In the genomic region with DNA sequence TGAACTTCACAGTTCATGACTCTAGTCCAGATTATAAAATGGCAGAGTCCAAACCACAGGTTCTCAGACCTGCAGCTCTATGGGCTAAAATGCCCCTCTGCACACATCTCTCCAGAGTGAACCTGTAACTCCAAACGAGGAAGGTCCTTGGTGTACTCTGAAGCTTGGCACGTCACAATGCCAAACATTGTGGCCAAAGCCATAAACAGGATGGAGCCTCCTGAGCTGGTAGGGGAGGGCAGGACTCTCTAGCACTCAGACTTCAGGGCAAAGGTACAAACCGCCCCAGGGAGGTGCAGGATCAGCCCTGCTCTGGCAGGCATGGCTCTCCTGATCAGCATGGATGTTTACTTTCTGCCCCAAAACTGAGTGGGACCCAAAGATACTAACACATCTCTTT, we compare ENCODE assay signal across 23 cellular contexts. TPM values are rescaled to one million over a fixed set of nuclear protein-coding genes. Genes with fewer than 3 reads are reported as not detected.
"Had no signal": no experiment of that assay in that cellular context is flagged by ENCODE, and none has a peak within 500 bp of the region (broad histone marks: within the 10 kb centered on the region; RNA-seq: fewer than 3 reads in every experiment).

No MANE protein-coding gene starts in this region.

- ATAC-seq: activated T-cell treated with anti-CD3 and anti-CD28 coated beads, Interleukin-2, amount 50 U/mL, for 4 hours; left cardiac atrium; lower lobe of right lung; psoas muscle had no signal

- FAIRE-seq: endothelial cell of umbilical vein, islet of Langerhans had no signal

- H3K36me3 Mint-ChIP-seq: activated naive CD4-positive, alpha-beta T cell treated with anti-CD3 and anti-CD28 coated beads, Interleukin-2, amount 10 ng/mL, durations not matched to agents 7 days and 5 days; stimulated activated effector memory CD8-positive, alpha-beta T cell treated with anti-CD3 and anti-CD28 coated beads, Interleukin-12 subunit alpha, Interleukin-12 subunit beta, amount 100 ng/mL, for 72 hours; type B pancreatic cell had no signal

- H3K4me3 ChIP-seq: esophagus squamous epithelium, lower lobe of right lung, psoas muscle, skin epidermis, stomach had no signal

- DNase-seq: activated CD4-positive, alpha-beta T cell treated with anti-CD3 and anti-CD28 coated beads, Interleukin-2, amount 50 U/mL, for 1 hour; activated CD8-positive, alpha-beta memory T cell treated with anti-CD3 and anti-CD28 coated beads, Interleukin-2, amount 50 U/mL, for 4 hours; activated naive CD4-positive, alpha-beta T cell treated with anti-CD3 and anti-CD28 coated beads, Interleukin-2, amount 10 ng/mL, durations not matched to agents 7 days and 5 days; activated naive CD8-positive, alpha-beta T cell treated with anti-CD3 and anti-CD28 coated beads, Interleukin-2, amount 50 U/mL, for 24 hours; activated T-cell treated with anti-CD3 and anti-CD28 coated beads, Interleukin-2, amount 50 U/mL, for 4 hours; anterior cingulate cortex; cerebellar nuclear complex; effector memory CD4-positive, alpha-beta T cell; esophagus squamous epithelium; hippocampal formation; left cardiac atrium; lower lobe of right lung; psoas muscle; right cardiac atrium; stimulated activated CD4-positive, alpha-beta T cell treated with anti-CD3 and anti-CD28 coated beads, Interleukin-4, amount 100 ng/mL, for 1 hour; stomach; T1000 had no signal

- H3K4me1 ChIP-seq: psoas muscle had no signal

- H3K9me3 Mint-ChIP-seq: activated naive CD4-positive, alpha-beta T cell treated with anti-CD3 and anti-CD28 coated beads, Interleukin-2, amount 10 ng/mL, durations not matched to agents 7 days and 5 days; activated naive CD8-positive, alpha-beta T cell treated with anti-CD3 and anti-CD28 coated beads, Interleukin-2, amount 50 U/mL, for 24 hours; activated T-cell treated with anti-CD3 and anti-CD28 coated beads, Interleukin-2, amount 50 U/mL, for 4 hours; stimulated activated effector memory CD8-positive, alpha-beta T cell treated with anti-CD3 and anti-CD28 coated beads, Interleukin-12 subunit alpha, Interleukin-12 subunit beta, amount 100 ng/mL, for 72 hours; type B pancreatic cell had no signal

- H3K27ac ChIP-seq: esophagus squamous epithelium, lower lobe of right lung, psoas muscle, stomach had no signal

- H3K36me3 ChIP-seq: esophagus squamous epithelium, lower lobe of right lung, stomach had no signal

- H3K27ac Mint-ChIP-seq: activated naive CD4-positive, alpha-beta T cell treated with anti-CD3 and anti-CD28 coated beads, Interleukin-2, amount 10 ng/mL, durations not matched to agents 7 days and 5 days; activated naive CD8-positive, alpha-beta T cell treated with anti-CD3 and anti-CD28 coated beads, Interleukin-2, amount 50 U/mL, for 24 hours; stimulated activated effector memory CD8-positive, alpha-beta T cell treated with anti-CD3 and anti-CD28 coated beads, Interleukin-12 subunit alpha, Interleukin-12 subunit beta, amount 100 ng/mL, for 72 hours; type B pancreatic cell had no signal

- H3K4me3 Mint-ChIP-seq: activated naive CD4-positive, alpha-beta T cell treated with anti-CD3 and anti-CD28 coated beads, Interleukin-2, amount 10 ng/mL, durations not matched to agents 7 days and 5 days; activated naive CD8-positive, alpha-beta T cell treated with anti-CD3 and anti-CD28 coated beads, Interleukin-2, amount 50 U/mL, for 24 hours; activated T-cell treated with anti-CD3 and anti-CD28 coated beads, Interleukin-2, amount 50 U/mL, for 4 hours; stimulated activated effector memory CD8-positive, alpha-beta T cell treated with anti-CD3 and anti-CD28 coated beads, Interleukin-12 subunit alpha, Interleukin-12 subunit beta, amount 100 ng/mL, for 72 hours had no signal

- H3K9me3 ChIP-seq: esophagus squamous epithelium, lower lobe of right lung, psoas muscle, stomach had no signal

RNA-seq across cellular contexts. Expression of gene SCUBE2, which starts 2.3 kb away (rescaled TPM):
- total RNA-seq: T-helper 1 cell treated with Interleukin-12 subunit alpha and Interleukin-12 subunit beta and Interleukin-4 antibody, amounts not matched to agents 30 ng/mL and 1 ng/mL, for 36 hours had no signal
